In the genomic region with DNA sequence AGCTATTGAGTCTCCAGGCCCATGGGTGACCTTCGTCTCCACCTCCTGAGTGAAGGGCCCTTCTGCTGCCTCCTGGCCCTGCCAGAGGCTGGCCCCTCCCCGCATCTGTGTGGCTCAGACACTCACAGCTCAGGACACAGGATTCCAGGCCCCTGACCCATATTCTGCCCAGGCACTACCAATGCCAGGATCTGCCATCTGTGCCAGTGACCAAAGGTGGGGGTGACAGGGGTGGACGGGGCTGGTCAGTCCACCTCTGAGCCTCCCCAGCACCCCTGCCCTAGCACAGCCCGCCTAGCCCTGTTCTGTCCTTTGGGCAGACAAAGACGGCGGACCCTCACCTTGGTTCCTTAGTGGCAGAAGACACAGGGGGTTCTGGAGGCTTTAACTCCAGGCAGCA, we compare ENCODE assay signal across 27 cellular contexts. TPM values are rescaled to one million over a fixed set of nuclear protein-coding genes. Genes with fewer than 3 reads are reported as not detected.
DNase-seq lines count a peak whose midpoint lies in the region; ATAC-seq, FAIRE-seq and TF ChIP-seq lines count a peak whose summit lies in the region.
"Had no signal": no experiment of that assay in that cellular context is flagged by ENCODE, and none has a peak within 500 bp of the region (broad histone marks: within the 10 kb centered on the region; RNA-seq: fewer than 3 reads in every experiment).

No MANE protein-coding gene starts in this region.

- no peaks in the 10 kb centered on the region for H3K79me2 ChIP-seq in HepG2 (ENCODE audit: insufficient read depth, low read length)

- no peaks in the 10 kb centered on the region for H4K20me1 ChIP-seq in HepG2 (ENCODE audit: insufficient read depth, low read length)

- TF ChIP-seq POLR2A in spleen (IDR thresholded peaks at IDR 0.05) = no peak
- no peak for TF ChIP-seq POLR2A in HepG2 (IDR thresholded peaks at IDR 0.05; ENCODE audit: insufficient read depth in 1 of 2, low read depth in 2 of 2, low read length in 2 of 2)

- BruUV-seq in HepG2 (replicated peaks; lab: Mats Ljungman, UMichigan) = no TSS peak

- TF ChIP-seq CTCF in heart right ventricle (IDR thresholded peaks at IDR 0.05) = no peak
- TF ChIP-seq CTCF in spleen (IDR thresholded peaks at IDR 0.05 in 8 of 11, conservative IDR thresholded peaks at IDR 0.05 in 3 of 11) = no peak
- TF ChIP-seq CTCF in HepG2 (CRISPR knock-in tag; IDR thresholded peaks at IDR 0.05) = no peak

- POLR2A ChIA-PET in activated CD4-positive, alpha-beta memory T cell treated with anti-CD3 and anti-CD28 coated beads for 36 hours (lab: Charles Lee) = interaction anchor here (1.5 to 10.3 kb wide), 2 partner anchors 15 to 28 kb away, joined by 3 to 447 read pairs; no protein-coding TSS in a partner anchor
- POLR2A ChIA-PET in HepG2 (lab: Yijun Ruan, JAX) = interaction anchor here (0.7 kb wide), 1 partner anchor 14 kb away, joined by 3 read pairs; no protein-coding TSS in a partner anchor

- H3K4me1 Mint-ChIP-seq in activated CD4-positive, alpha-beta T cell treated with anti-CD3 and anti-CD28 coated beads, Interleukin-2, amount 10 ng/mL, durations not matched to agents 24 days and 14 days = peaks cover 80% of the 10 kb centered on the region
- H3K4me1 Mint-ChIP-seq in activated CD4-positive, alpha-beta memory T cell treated with anti-CD3 and anti-CD28 coated beads for 36 hours (ENCODE audit: low read depth) = peaks cover 91% of the 10 kb centered on the region

- no peak for FAIRE-seq in HepG2 (lab: Jason Lieb, UNC)
- FAIRE-seq: A204.1 had no signal

- H3K4me1 ChIP-seq in heart right ventricle (peaks cover 20 to 93% (median 50%) of the 10 kb centered on the region in 9 donors), spleen (peaks cover 19 to 79% (median 49%) of the 10 kb centered on the region in 6 donors), HepG2 (ENCODE audit: insufficient read depth, low read length) (peaks cover 49% of the 10 kb centered on the region)
- H3K4me1 ChIP-seq: BE2C, Caco-2, prostate gland had no signal

- peak in 4 of 8 donors; percentile 19 to 34 (median 26) for ATAC-seq in heart right ventricle
- no peak for ATAC-seq in GM19455 (IDR thresholded peaks at IDR 0.05; ENCODE audit: unreplicated experiment)
- no peak for ATAC-seq in HepG2
- ATAC-seq: activated CD4-positive, CD25-positive, alpha-beta regulatory T cell treated with anti-CD3 and anti-CD28 coated beads, Interleukin-2, amount 50 U/mL, for 24 hours; left lung had no signal

- intact Hi-C loops in activated CD4-positive, alpha-beta T cell treated with anti-CD3 and anti-CD28 coated beads, Interleukin-2, amount 10 ng/mL, durations not matched to agents 24 days and 14 days (cut with micrococcal nuclease) = loop anchor here (10.0 kb wide), 2 partner anchors 421 to 1291 kb away; no protein-coding TSS in a partner anchor
- intact Hi-C loops in activated CD4-positive, alpha-beta memory T cell treated with anti-CD3 and anti-CD28 coated beads for 36 hours (cut with micrococcal nuclease) = loop anchor here (5.0 kb wide), 1 partner anchor 374 kb away; no protein-coding TSS in a partner anchor
- intact Hi-C loops in heart right ventricle (cut with DNase I) = loop anchor here in 1 of 10 donors (2.0 kb wide), 1 partner anchor 17 kb away; no protein-coding TSS in a partner anchor
- intact Hi-C loops in spleen (cut with DNase I; ENCODE audit: low total_unique reads) = no loop called here
- intact Hi-C loops in HepG2 (cut with micrococcal nuclease; ENCODE audit: unreplicated experiment) = no loop called here

- H2AFZ ChIP-seq in HepG2 (ENCODE audit: low read length) = no peak overlapping the region

- no peak for TF ChIP-seq RAD21 in HepG2 (CRISPR knock-in tag; IDR thresholded peaks at IDR 0.05)

- H3K27me3 Mint-ChIP-seq in activated CD4-positive, alpha-beta T cell treated with anti-CD3 and anti-CD28 coated beads, Interleukin-2, amount 10 ng/mL, durations not matched to agents 24 days and 14 days = peaks cover 1% of the 10 kb centered on the region
- H3K27me3 Mint-ChIP-seq in activated CD4-positive, alpha-beta memory T cell treated with anti-CD3 and anti-CD28 coated beads for 36 hours = no peaks in the 10 kb centered on the region

- H3K4me3 ChIP-seq in heart right ventricle (peak overlapping the region; percentile 25 to 57 (median 49)), spleen (no peak overlapping the region), HepG2 (replicated peaks in 1 of 3; ENCODE audit: insufficient read depth in 1 of 3, low read depth in 2 of 3, low read length in 3 of 3) (no peak overlapping the region)
- H3K4me3 ChIP-seq: left lung, prostate gland had no signal

- WGBS in heart right ventricle, 2 donors = 53 to 59% methylated on average over 5 to 6 of the region's 6 CpGs
- WGBS in spleen, 5 donors = 79 to 100% (median 88%) methylated on average over 1 to 6 of the region's 6 CpGs
- no CpG with 5 or more reads among the region's 6 CpGs for WGBS in HepG2 (ENCODE audit: low lambda C conversion rate)

- in situ Hi-C loops in HepG2 (cut with HindIII; ENCODE audit: extremely low pct_ligation_motif_present, low pct_unique_long_range_greater_than_20kb) = loop anchor here (5.0 kb wide), 1 partner anchor 36 kb away; no protein-coding TSS in a partner anchor

- TF ChIP-seq EP300 in HepG2 (IDR thresholded peaks at IDR 0.05; ENCODE audit: low read depth in 2 of 2, low read length in 2 of 2) = no peak
- no peak for TF ChIP-seq EP300 in HepG2 (CRISPR knock-in tag; IDR thresholded peaks at IDR 0.05; ENCODE audit: borderline replicate concordance)

- H3K36me3 Mint-ChIP-seq in activated CD4-positive, alpha-beta T cell treated with anti-CD3 and anti-CD28 coated beads, Interleukin-2, amount 10 ng/mL, durations not matched to agents 24 days and 14 days (ENCODE audit: low read depth) = peaks cover 23% of the 10 kb centered on the region
- H3K36me3 Mint-ChIP-seq in activated CD4-positive, alpha-beta memory T cell treated with anti-CD3 and anti-CD28 coated beads for 36 hours = peaks cover 28% of the 10 kb centered on the region

- peak overlapping the region; percentile 74 to 93 (median 88) for H3K27ac ChIP-seq in heart right ventricle
- no peak overlapping the region for H3K27ac ChIP-seq in spleen
- no peak overlapping the region for H3K27ac ChIP-seq in HepG2 (ENCODE audit: extremely low read length, insufficient read depth, low read length)
- H3K27ac ChIP-seq: left lung, vagina had no signal

- no peaks in the 10 kb centered on the region for H3K9me3 Mint-ChIP-seq in activated CD4-positive, alpha-beta T cell treated with anti-CD3 and anti-CD28 coated beads, Interleukin-2, amount 10 ng/mL, durations not matched to agents 24 days and 14 days
- H3K9me3 Mint-ChIP-seq in activated CD4-positive, alpha-beta memory T cell treated with anti-CD3 and anti-CD28 coated beads for 36 hours = peaks cover 7% of the 10 kb centered on the region

- H3K4me2 ChIP-seq in HepG2 (ENCODE audit: low read depth, low read length) = no peak overlapping the region
- H3K4me2 ChIP-seq: SK-N-SH had no signal

- H3K27me3 ChIP-seq in heart right ventricle (no peaks in the 10 kb centered on the region), spleen (replicated peaks in 1 of 7) (peaks cover 0 to 30% (median 0%) of the 10 kb centered on the region in 7 donors), HepG2 (ENCODE audit: control insufficient read depth in 1 of 2, insufficient read depth in 2 of 2, low read length in 2 of 2) (peaks cover 9 to 66% of the 10 kb centered on the region in 2 experiments)
- H3K27me3 ChIP-seq: BE2C, left lung, vagina had no signal

- H3K9me3 ChIP-seq in heart right ventricle (no peaks in the 10 kb centered on the region), spleen (peaks cover 0 to 11% (median 9%) of the 10 kb centered on the region in 8 donors), HepG2 (ENCODE audit: low read length) (no peaks in the 10 kb centered on the region)
- H3K9me3 ChIP-seq: BE2C, Caco-2, left lung, prostate gland, SK-N-SH, vagina had no signal

- H3K9ac ChIP-seq in HepG2 (ENCODE audit: insufficient read depth, low read depth, low read length) = no peak overlapping the region
- H3K9ac ChIP-seq: SK-N-SH had no signal

- peak overlapping the region; percentile 40 for H3K4me3 Mint-ChIP-seq in activated CD4-positive, alpha-beta T cell treated with anti-CD3 and anti-CD28 coated beads, Interleukin-2, amount 10 ng/mL, durations not matched to agents 24 days and 14 days
- no peak overlapping the region for H3K4me3 Mint-ChIP-seq in activated CD4-positive, alpha-beta memory T cell treated with anti-CD3 and anti-CD28 coated beads for 36 hours

- CTCF ChIA-PET in activated CD4-positive, alpha-beta memory T cell treated with anti-CD3 and anti-CD28 coated beads for 36 hours (lab: Charles Lee) = interaction anchor here (1.0 to 19.1 kb wide), 3 partner anchors 12 to 34 kb away, joined by 3 to 425 read pairs (median 94); no protein-coding TSS in a partner anchor
- CTCF ChIA-PET in HepG2 (lab: Yijun Ruan, JAX; ENCODE audit: low intra/inter-chr PET ratio, low total read pairs) = interaction anchor here (1.0 to 1.9 kb wide), 2 partner anchors 20 to 34 kb away, joined by 3 to 5 read pairs; no protein-coding TSS in a partner anchor

- DNase-seq in activated CD4-positive, alpha-beta T cell treated with anti-CD3 and anti-CD28 coated beads, Interleukin-2, amount 10 ng/mL, durations not matched to agents 24 days and 14 days = no peak
- DNase-seq in activated CD4-positive, alpha-beta T cell treated with anti-CD3 and anti-CD28 coated beads for 1 hour = no peak
- DNase-seq in activated CD4-positive, alpha-beta memory T cell treated with anti-CD3 and anti-CD28 coated beads for 36 hours = no peak
- DNase-seq in heart right ventricle = no peak
- peak; percentile 74 for DNase-seq in spleen
- DNase-seq in HepG2 (ENCODE audit: low spot score) = no peak
- DNase-seq in cerebellar cortex (ENCODE audit: low spot score) = no peak
- DNase-seq: activated CD8-positive, alpha-beta memory T cell treated with anti-CD3 and anti-CD28 coated beads, Interleukin-2, amount 50 U/mL, for 4 hours; activated naive CD4-positive, alpha-beta T cell treated with anti-CD3 and anti-CD28 coated beads, Interleukin-2, amount 50 U/mL, for 16 hours; BE2C; Caco-2; midbrain; NCI-H1092 treated with DMSO at 0.1 percent for 48 hours; NCI-H2081; SK-N-SH; stimulated activated CD4-positive, alpha-beta T cell treated with anti-CD3 and anti-CD28 coated beads, Interleukin-4, amount 100 ng/mL, for 4 hours had no signal

- no peaks in the 10 kb centered on the region for H3K36me3 ChIP-seq in heart right ventricle
- no peaks in the 10 kb centered on the region for H3K36me3 ChIP-seq in spleen
- H3K36me3 ChIP-seq in HepG2 (replicated peaks in 1 of 2; ENCODE audit: control insufficient read depth in 1 of 2, insufficient read depth in 2 of 2, low read length in 2 of 2) = no peaks in the 10 kb centered on the region; a peak in 1 of 5 replicates
- H3K36me3 ChIP-seq: BE2C, left lung, prostate gland, vagina had no signal

- peak overlapping the region; percentile 98 for H3K27ac Mint-ChIP-seq in activated CD4-positive, alpha-beta T cell treated with anti-CD3 and anti-CD28 coated beads, Interleukin-2, amount 10 ng/mL, durations not matched to agents 24 days and 14 days
- peak overlapping the region; percentile 88 for H3K27ac Mint-ChIP-seq in activated CD4-positive, alpha-beta memory T cell treated with anti-CD3 and anti-CD28 coated beads for 36 hours

RNA-seq across cellular contexts. Expression of a gene that starts 2.8 kb away (rescaled TPM):
- total RNA-seq in activated CD4-positive, alpha-beta T cell treated with anti-CD3 and anti-CD28 coated beads, Interleukin-2, amount 10 ng/mL, durations not matched to agents 24 days and 14 days = 21.1 and 21.6 TPM in 2 replicates
- 10 to 100 TPM; 40.6 to 44.6 TPM for total RNA-seq in activated CD4-positive, alpha-beta memory T cell treated with anti-CD3 and anti-CD28 coated beads for 36 hours
- total RNA-seq in heart right ventricle (100 to 1,000 TPM in 9 of 10 donors, 10 to 100 TPM in 1; 85.7 to 253 (median 168) TPM), spleen (10 to 100 TPM in 5 of 7 donors, 1 to 10 TPM in 2; 9.8 to 18.0 (median 13.5) TPM), HepG2 (2016; rRNA removed; fragmentation: Illumina TruSeq; extraction: Trizol) (0.46 and 0.82 TPM in 2 replicates)
- polyA plus RNA-seq in heart right ventricle (100 to 1,000 TPM in 1 of 2 donors, 10 to 100 TPM in 1; 19.6 to 374 TPM), spleen (1 to 10 TPM; 6.6 to 9.5 (median 6.9) TPM), HepG2 (2011; rRNA removed) (4.1 and 4.5 TPM in 2 replicates)
- total RNA-seq in HepG2 (2016; cell fraction: cytosol; rRNA removed; fragmentation: Illumina TruSeq; extraction: Trizol; ENCODE audit: low read depth) = 0.26 and 0.40 TPM in 2 replicates
- total RNA-seq in HepG2 (2016; cell fraction: insoluble cytoplasmic fraction; rRNA removed; fragmentation: Illumina TruSeq; extraction: Trizol) = 0.62 and 0.93 TPM in 2 replicates
- 0.37 and 0.83 TPM in 2 replicates for total RNA-seq in HepG2 (2016; cell fraction: membrane; rRNA removed; fragmentation: Illumina TruSeq; extraction: Trizol)
- total RNA-seq in HepG2 (2016; cell fraction: nucleus; rRNA removed; fragmentation: Illumina TruSeq; extraction: Trizol) = 1.1 and 1.3 TPM in 2 replicates
- polyA plus RNA-seq in HepG2 (2011; cell fraction: cytosol; rRNA removed) = 4.5 and 6.1 TPM in 2 replicates
- polyA plus RNA-seq in HepG2 (2011; cell fraction: nucleus; rRNA removed) = 9.6 and 13.9 TPM in 2 replicates
- 0.48 and 0.80 TPM in 2 replicates for polyA plus RNA-seq in HepG2 (2012)
- 0.21 and 0.37 TPM in 2 replicates for polyA plus RNA-seq in HepG2 (2016; cell fraction: cytosol; fragmentation: Illumina TruSeq; extraction: Trizol; ENCODE audit: low read depth)
- 0.58 and 0.71 TPM in 2 replicates for polyA plus RNA-seq in HepG2 (2016; cell fraction: insoluble cytoplasmic fraction; fragmentation: Illumina TruSeq; extraction: Trizol; ENCODE audit: low read depth)
- 0.35 and 0.43 TPM in 2 replicates for polyA plus RNA-seq in HepG2 (2016; cell fraction: membrane; fragmentation: Illumina TruSeq; extraction: Trizol; ENCODE audit: low read depth)
- 1.0 and 1.6 TPM in 2 replicates for polyA plus RNA-seq in HepG2 (2016; cell fraction: nucleus; fragmentation: Illumina TruSeq; extraction: Trizol; ENCODE audit: insufficient read depth, low read depth)
- 14.4 TPM in 1 of 2 replicates, not detected in the other for polyA minus RNA-seq in HepG2 (2011; rRNA and poly(A)+ RNA removed; ENCODE audit: low replicate concordance)
- 3.1 and 3.4 TPM in 2 replicates for polyA minus RNA-seq in HepG2 (2011; cell fraction: cytosol; rRNA and poly(A)+ RNA removed)
- polyA minus RNA-seq in HepG2 (2011; cell fraction: nucleus; rRNA and poly(A)+ RNA removed) = 3.7 and 6.6 TPM in 2 replicates
- total RNA-seq: Caco-2, NCI-H460 had no signal

RNA-seq across cellular contexts. Expression of a gene that starts 23.5 kb away (rescaled TPM):
- not detected in 2 replicates for total RNA-seq in activated CD4-positive, alpha-beta T cell treated with anti-CD3 and anti-CD28 coated beads, Interleukin-2, amount 10 ng/mL, durations not matched to agents 24 days and 14 days
- total RNA-seq in activated CD4-positive, alpha-beta memory T cell treated with anti-CD3 and anti-CD28 coated beads for 36 hours = under 1 TPM; 0.44 to 0.69 TPM
- total RNA-seq in heart right ventricle (1 to 10 TPM in 3 of 10 donors, under 1 TPM in 6, not detected in 1; 0.40 to 1.6 (median 0.75) TPM), spleen (not detected), HepG2 (2016; rRNA removed; fragmentation: Illumina TruSeq; extraction: Trizol) (0.11 TPM in 1 of 2 replicates, not detected in the other)
- polyA plus RNA-seq in heart right ventricle (1 to 10 TPM in 1 of 2 donors, not detected in 1; 1.3 TPM), spleen (not detected), HepG2 (2011; rRNA removed) (0.13 TPM in 1 of 2 replicates, not detected in the other)
- total RNA-seq in HepG2 (2016; cell fraction: cytosol; rRNA removed; fragmentation: Illumina TruSeq; extraction: Trizol; ENCODE audit: low read depth) = not detected in 2 replicates
- not detected in 2 replicates for total RNA-seq in HepG2 (2016; cell fraction: insoluble cytoplasmic fraction; rRNA removed; fragmentation: Illumina TruSeq; extraction: Trizol)
- total RNA-seq in HepG2 (2016; cell fraction: membrane; rRNA removed; fragmentation: Illumina TruSeq; extraction: Trizol) = not detected in 2 replicates
- not detected in 2 replicates for total RNA-seq in HepG2 (2016; cell fraction: nucleus; rRNA removed; fragmentation: Illumina TruSeq; extraction: Trizol)
- not detected in 2 replicates for polyA plus RNA-seq in HepG2 (2011; cell fraction: cytosol; rRNA removed)
- 0.17 TPM in 1 of 2 replicates, not detected in the other for polyA plus RNA-seq in HepG2 (2011; cell fraction: nucleus; rRNA removed)
- 0.11 TPM in 1 of 2 replicates, not detected in the other for polyA plus RNA-seq in HepG2 (2012)
- not detected in 2 replicates for polyA plus RNA-seq in HepG2 (2016; cell fraction: cytosol; fragmentation: Illumina TruSeq; extraction: Trizol; ENCODE audit: low read depth)
- not detected in 2 replicates for polyA plus RNA-seq in HepG2 (2016; cell fraction: insoluble cytoplasmic fraction; fragmentation: Illumina TruSeq; extraction: Trizol; ENCODE audit: low read depth)
- 0.16 TPM in 1 of 2 replicates, not detected in the other for polyA plus RNA-seq in HepG2 (2016; cell fraction: membrane; fragmentation: Illumina TruSeq; extraction: Trizol; ENCODE audit: low read depth)
- polyA plus RNA-seq in HepG2 (2016; cell fraction: nucleus; fragmentation: Illumina TruSeq; extraction: Trizol; ENCODE audit: insufficient read depth, low read depth) = 0.33 TPM in 1 of 2 replicates, not detected in the other
- 0.20 TPM in 1 of 2 replicates, not detected in the other for polyA minus RNA-seq in HepG2 (2011; rRNA and poly(A)+ RNA removed; ENCODE audit: low replicate concordance)
- not detected in 2 replicates for polyA minus RNA-seq in HepG2 (2011; cell fraction: cytosol; rRNA and poly(A)+ RNA removed)
- polyA minus RNA-seq in HepG2 (2011; cell fraction: nucleus; rRNA and poly(A)+ RNA removed) = not detected in 2 replicates
- total RNA-seq: Caco-2, Daoy, fibroblast of lung, left lung, NCI-H460, prostate gland, RPMI7951, subcutaneous adipose tissue, vagina had no signal
- polyA plus RNA-seq: fibroblast of lung, SK-N-SH had no signal

RNA-seq across cellular contexts. Expression of a gene that starts 46.5 kb away (rescaled TPM):
- not detected in 2 replicates for total RNA-seq in activated CD4-positive, alpha-beta T cell treated with anti-CD3 and anti-CD28 coated beads, Interleukin-2, amount 10 ng/mL, durations not matched to agents 24 days and 14 days
- not detected for total RNA-seq in activated CD4-positive, alpha-beta memory T cell treated with anti-CD3 and anti-CD28 coated beads for 36 hours
- total RNA-seq in heart right ventricle = not detected
- not detected for polyA plus RNA-seq in heart right ventricle
- total RNA-seq in spleen = not detected
- polyA plus RNA-seq in spleen = not detected
- total RNA-seq in HepG2 (2016; rRNA removed; fragmentation: Illumina TruSeq; extraction: Trizol) = 1.1 and 1.5 TPM in 2 replicates
- total RNA-seq in HepG2 (2016; cell fraction: cytosol; rRNA removed; fragmentation: Illumina TruSeq; extraction: Trizol; ENCODE audit: low read depth) = 0.18 and 0.51 TPM in 2 replicates
- 0.95 and 1.2 TPM in 2 replicates for total RNA-seq in HepG2 (2016; cell fraction: insoluble cytoplasmic fraction; rRNA removed; fragmentation: Illumina TruSeq; extraction: Trizol)
- total RNA-seq in HepG2 (2016; cell fraction: membrane; rRNA removed; fragmentation: Illumina TruSeq; extraction: Trizol) = 1.1 and 1.4 TPM in 2 replicates
- total RNA-seq in HepG2 (2016; cell fraction: nucleus; rRNA removed; fragmentation: Illumina TruSeq; extraction: Trizol) = 0.38 and 1.1 TPM in 2 replicates
- polyA plus RNA-seq in HepG2 (2011; rRNA removed) = 0.80 and 1.1 TPM in 2 replicates
- polyA plus RNA-seq in HepG2 (2011; cell fraction: cytosol; rRNA removed) = 0.47 and 0.89 TPM in 2 replicates
- 0.45 and 0.61 TPM in 2 replicates for polyA plus RNA-seq in HepG2 (2011; cell fraction: nucleus; rRNA removed)
- polyA plus RNA-seq in HepG2 (2012) = 0.69 and 0.97 TPM in 2 replicates
- 0.54 and 0.60 TPM in 2 replicates for polyA plus RNA-seq in HepG2 (2016; cell fraction: cytosol; fragmentation: Illumina TruSeq; extraction: Trizol; ENCODE audit: low read depth)
- polyA plus RNA-seq in HepG2 (2016; cell fraction: insoluble cytoplasmic fraction; fragmentation: Illumina TruSeq; extraction: Trizol; ENCODE audit: low read depth) = 1.4 and 1.8 TPM in 2 replicates
- 0.57 and 0.84 TPM in 2 replicates for polyA plus RNA-seq in HepG2 (2016; cell fraction: membrane; fragmentation: Illumina TruSeq; extraction: Trizol; ENCODE audit: low read depth)
- polyA plus RNA-seq in HepG2 (2016; cell fraction: nucleus; fragmentation: Illumina TruSeq; extraction: Trizol; ENCODE audit: insufficient read depth, low read depth) = 1.6 and 2.1 TPM in 2 replicates
- polyA minus RNA-seq in HepG2 (2011; rRNA and poly(A)+ RNA removed; ENCODE audit: low replicate concordance) = 1.6 TPM in 1 of 2 replicates, not detected in the other
- polyA minus RNA-seq in HepG2 (2011; cell fraction: cytosol; rRNA and poly(A)+ RNA removed) = not detected in 2 replicates
- not detected in 2 replicates for polyA minus RNA-seq in HepG2 (2011; cell fraction: nucleus; rRNA and poly(A)+ RNA removed)
- total RNA-seq: Caco-2, Daoy, fibroblast of lung, NCI-H460, RPMI7951, subcutaneous adipose tissue, vagina had no signal
- polyA plus RNA-seq: fibroblast of lung, SK-N-SH had no signal

RNA-seq across cellular contexts. Expression of a gene that starts 52.5 kb away (rescaled TPM):
- 1.3 and 1.7 TPM in 2 replicates for total RNA-seq in activated CD4-positive, alpha-beta T cell treated with anti-CD3 and anti-CD28 coated beads, Interleukin-2, amount 10 ng/mL, durations not matched to agents 24 days and 14 days
- 1 to 10 TPM; 2.0 to 2.9 TPM for total RNA-seq in activated CD4-positive, alpha-beta memory T cell treated with anti-CD3 and anti-CD28 coated beads for 36 hours
- under 1 TPM in 9 of 10 donors, not detected in 1; 0.07 to 0.37 (median 0.15) TPM for total RNA-seq in heart right ventricle
- polyA plus RNA-seq in heart right ventricle = under 1 TPM; 0.22 to 0.29 TPM
- total RNA-seq in spleen = 1 to 10 TPM in 2 of 7 donors, under 1 TPM in 5; 0.23 to 1.1 (median 0.56) TPM
- under 1 TPM; 0.07 to 0.29 (median 0.08) TPM for polyA plus RNA-seq in spleen
- total RNA-seq in HepG2 (2016; rRNA removed; fragmentation: Illumina TruSeq; extraction: Trizol) = 2.2 and 2.4 TPM in 2 replicates
- 0.30 and 0.44 TPM in 2 replicates for total RNA-seq in HepG2 (2016; cell fraction: cytosol; rRNA removed; fragmentation: Illumina TruSeq; extraction: Trizol; ENCODE audit: low read depth)
- 1.8 and 1.9 TPM in 2 replicates for total RNA-seq in HepG2 (2016; cell fraction: insoluble cytoplasmic fraction; rRNA removed; fragmentation: Illumina TruSeq; extraction: Trizol)
- total RNA-seq in HepG2 (2016; cell fraction: membrane; rRNA removed; fragmentation: Illumina TruSeq; extraction: Trizol) = 1.2 and 1.4 TPM in 2 replicates
- 2.6 and 3.1 TPM in 2 replicates for total RNA-seq in HepG2 (2016; cell fraction: nucleus; rRNA removed; fragmentation: Illumina TruSeq; extraction: Trizol)
- 2.4 and 3.0 TPM in 2 replicates for polyA plus RNA-seq in HepG2 (2011; rRNA removed)
- polyA plus RNA-seq in HepG2 (2011; cell fraction: cytosol; rRNA removed) = 2.3 and 2.6 TPM in 2 replicates
- polyA plus RNA-seq in HepG2 (2011; cell fraction: nucleus; rRNA removed) = 3.9 and 4.1 TPM in 2 replicates
- 1.4 and 1.9 TPM in 2 replicates for polyA plus RNA-seq in HepG2 (2012)
- polyA plus RNA-seq in HepG2 (2016; cell fraction: cytosol; fragmentation: Illumina TruSeq; extraction: Trizol; ENCODE audit: low read depth) = 0.21 and 0.70 TPM in 2 replicates
- 2.0 and 2.3 TPM in 2 replicates for polyA plus RNA-seq in HepG2 (2016; cell fraction: insoluble cytoplasmic fraction; fragmentation: Illumina TruSeq; extraction: Trizol; ENCODE audit: low read depth)
- 0.58 and 1.0 TPM in 2 replicates for polyA plus RNA-seq in HepG2 (2016; cell fraction: membrane; fragmentation: Illumina TruSeq; extraction: Trizol; ENCODE audit: low read depth)
- polyA plus RNA-seq in HepG2 (2016; cell fraction: nucleus; fragmentation: Illumina TruSeq; extraction: Trizol; ENCODE audit: insufficient read depth, low read depth) = 2.1 and 2.3 TPM in 2 replicates
- polyA minus RNA-seq in HepG2 (2011; rRNA and poly(A)+ RNA removed; ENCODE audit: low replicate concordance) = 0.49 and 8.2 TPM in 2 replicates
- polyA minus RNA-seq in HepG2 (2011; cell fraction: cytosol; rRNA and poly(A)+ RNA removed) = 3.3 and 4.7 TPM in 2 replicates
- 10.0 and 11.3 TPM in 2 replicates for polyA minus RNA-seq in HepG2 (2011; cell fraction: nucleus; rRNA and poly(A)+ RNA removed)

Comparison
In these comparisons a context has a peak if more than half of its experiments do, and no peak if none do; other contexts are left out.
1. H3K27ac ChIP-seq: peak in heart right ventricle (10 of 10); none in spleen (0 of 8) and HepG2 (single experiment).
2. H3K4me3 ChIP-seq: peak in heart right ventricle (10 of 10); none in spleen (0 of 8) and HepG2 (0 of 3).
3. intact Hi-C loops: an anchor here in activated CD4-positive, alpha-beta T cell treated with anti-CD3 and anti-CD28 coated beads, Interleukin-2, amount 10 ng/mL, durations not matched to agents 24 days and 14 days (10.0 kb wide) and activated CD4-positive, alpha-beta memory T cell treated with anti-CD3 and anti-CD28 coated beads for 36 hours (5.0 kb wide); none called in spleen and HepG2.